Comparison of ENCODE assay signal across 13 cellular contexts in genomic region chr15:65883571-65883970, GRCh38.
"Had no signal": no experiment of that assay in that cellular context is flagged by ENCODE, and none has a peak within 500 bp of the region (broad histone marks: within the 10 kb centered on the region; RNA-seq: fewer than 3 reads in every experiment).

No MANE protein-coding gene starts in this region.

- ATAC-seq: esophagus mucosa; mucosa of descending colon; stimulated activated naive CD8-positive, alpha-beta T cell treated with anti-CD3 and anti-CD28 coated beads, Interleukin-15, Interleukin-2, amounts not matched to agents 100 U/mL and 50 U/mL, for 24 hours had no signal

- H3K4me3 Mint-ChIP-seq: immature natural killer cell had no signal

- H3K9me3 Mint-ChIP-seq: immature natural killer cell had no signal

- FAIRE-seq: endometrium had no signal

- DNase-seq: activated CD4-positive, alpha-beta T cell treated with anti-CD3 and anti-CD28 coated beads for 4 hours; activated naive CD4-positive, alpha-beta T cell treated with anti-CD3 and anti-CD28 coated beads, Interleukin-2, amount 50 U/mL, for 16 hours; anterior cingulate cortex; dorsolateral prefrontal cortex; immature natural killer cell; mucosa of descending colon; sigmoid colon; stimulated activated CD4-positive, alpha-beta T cell treated with anti-CD3 and anti-CD28 coated beads, Interleukin-2, amount 100 ng/mL, for 24 hours; stimulated activated naive CD8-positive, alpha-beta T cell treated with anti-CD3 and anti-CD28 coated beads, Interleukin-15, Interleukin-2, amounts not matched to agents 100 U/mL and 50 U/mL, for 24 hours; SW 1271; testis had no signal
